In genomic region chr6:131182991-131183425, GRCh38 we compare ENCODE assay signal across 9 cellular contexts. TPM values are rescaled to one million over a fixed set of nuclear protein-coding genes. Genes with fewer than 3 reads are reported as not detected.
DNase-seq lines count a peak whose midpoint lies in the region; ATAC-seq and TF ChIP-seq lines count a peak whose summit lies in the region.
"Had no signal": no experiment of that assay in that cellular context is flagged by ENCODE, and none has a peak within 500 bp of the region (broad histone marks: within the 10 kb centered on the region; RNA-seq: fewer than 3 reads in every experiment).

No MANE protein-coding gene starts in this region.

- no peak overlapping the region for H3K4me2 ChIP-seq in DND-41 (ENCODE audit: insufficient read depth, low read length)

- TF ChIP-seq POLR2A in Peyer's patch (IDR thresholded peaks at IDR 0.05): no peak

- peak overlapping the region; percentile 22 for H3K4me3 Mint-ChIP-seq in central memory CD8-positive, alpha-beta T cell

- H3K9ac ChIP-seq in DND-41 (ENCODE audit: low read depth, low read length): no peak overlapping the region; the same call in 1 of the 2 replicates

- H3K36me3 ChIP-seq in DND-41 (ENCODE audit: insufficient read depth, low read length) (peaks cover 8% of the 10 kb centered on the region; the same call in 1 of the 2 replicates), Peyer's patch (no peaks in the 10 kb centered on the region)

- no peaks in the 10 kb centered on the region for H3K27me3 Mint-ChIP-seq in central memory CD8-positive, alpha-beta T cell

- peak; percentile 37 for DNase-seq in DND-41
- peak; percentile 33 for DNase-seq in HCEC 1CT
- DNase-seq in Peyer's patch: peak in 1 of 3 donors; percentile 51
- DNase-seq in central memory CD8-positive, alpha-beta T cell (ENCODE audit: low spot score in 2 of 2): no peak
- peak; percentile 41 for DNase-seq in myocyte (ENCODE audit: low read depth)
- DNase-seq in HK-2 (ENCODE audit: unreplicated experiment): no peak
- no peak for DNase-seq in HPDE6-E6E7 (ENCODE audit: extremely low spot score)

- ATAC-seq in DND-41 (ENCODE audit: insufficient read depth, low read depth): peak; percentile 77
- ATAC-seq in central memory CD8-positive, alpha-beta T cell (replicated peaks; ENCODE audit: extremely low read depth, poor library complexity, severe bottlenecking): no peak
- no peak for ATAC-seq in HG03521 (IDR thresholded peaks at IDR 0.05; ENCODE audit: unreplicated experiment)

- TF ChIP-seq CTCF in DND-41 (IDR thresholded peaks at IDR 0.05; ENCODE audit: borderline replicate concordance, extremely low read depth, low read length, poor library complexity, severe bottlenecking) (peak; percentile 66), Peyer's patch (IDR thresholded peaks at IDR 0.05) (peak; percentile 11 to 63 (median 56))

- no peaks in the 10 kb centered on the region for H4K20me1 ChIP-seq in DND-41 (ENCODE audit: insufficient read depth, low read length)

- H3K4me3 ChIP-seq in DND-41 (ENCODE audit: low read depth in 1 of 2, low read length in 2 of 2) (no peak overlapping the region), Peyer's patch (no peak overlapping the region)
- H3K4me3 ChIP-seq: skin epidermis had no signal

- H3K27ac Mint-ChIP-seq in central memory CD8-positive, alpha-beta T cell (ENCODE audit: low read depth): peak overlapping the region; percentile 84

- H3K4me1 ChIP-seq in DND-41 (ENCODE audit: insufficient read depth, low read length) (peaks cover 12% of the 10 kb centered on the region), Peyer's patch (no peaks in the 10 kb centered on the region)

- peak overlapping the region; percentile 34; the same call in 1 of the 2 replicates for H2AFZ ChIP-seq in DND-41 (ENCODE audit: low read depth, low read length)

- peaks cover 2% of the 10 kb centered on the region for H3K9me3 ChIP-seq in DND-41 (ENCODE audit: insufficient read depth, low read length, severe bottlenecking)
- no peaks in the 10 kb centered on the region for H3K9me3 ChIP-seq in Peyer's patch

- H3K79me2 ChIP-seq in DND-41 (ENCODE audit: insufficient read depth, low read length): no peaks in the 10 kb centered on the region

- H3K27me3 ChIP-seq in DND-41 (ENCODE audit: insufficient read depth, low read length, poor library complexity) (no peaks in the 10 kb centered on the region), Peyer's patch (no peaks in the 10 kb centered on the region)

- H3K9me3 Mint-ChIP-seq in central memory CD8-positive, alpha-beta T cell: no peaks in the 10 kb centered on the region

- peaks cover 12% of the 10 kb centered on the region for H3K4me1 Mint-ChIP-seq in central memory CD8-positive, alpha-beta T cell

- H3K36me3 Mint-ChIP-seq in central memory CD8-positive, alpha-beta T cell (ENCODE audit: insufficient read depth): peaks cover 7% of the 10 kb centered on the region

- H3K27ac ChIP-seq in DND-41 (ENCODE audit: low read length): peak overlapping the region; percentile 57
- no peak overlapping the region for H3K27ac ChIP-seq in Peyer's patch

RNA-seq across cellular contexts. Expression of gene AKAP7, which starts 47.7 kb away (rescaled TPM):
- 10 to 100 TPM in 2 of 4 donors, 1 to 10 TPM in 2; 8.3 to 24.7 (median 13.3) TPM for total RNA-seq in Peyer's patch
- total RNA-seq in myocyte: 2.4 and 4.2 TPM in 2 replicates
- 1.9 TPM for polyA plus RNA-seq in myocyte (2012)

Comparison
In these comparisons a context has a peak if more than half of its experiments do, and no peak if none do; other contexts are left out.
1. DNase-seq: peak in DND-41 (single experiment), HCEC 1CT (single experiment) and myocyte (single experiment); none in central memory CD8-positive, alpha-beta T cell (0 of 2), HK-2 (single experiment) and HPDE6-E6E7 (single experiment).